ENCODE assay signal across 27 cellular contexts in the genomic region with DNA sequence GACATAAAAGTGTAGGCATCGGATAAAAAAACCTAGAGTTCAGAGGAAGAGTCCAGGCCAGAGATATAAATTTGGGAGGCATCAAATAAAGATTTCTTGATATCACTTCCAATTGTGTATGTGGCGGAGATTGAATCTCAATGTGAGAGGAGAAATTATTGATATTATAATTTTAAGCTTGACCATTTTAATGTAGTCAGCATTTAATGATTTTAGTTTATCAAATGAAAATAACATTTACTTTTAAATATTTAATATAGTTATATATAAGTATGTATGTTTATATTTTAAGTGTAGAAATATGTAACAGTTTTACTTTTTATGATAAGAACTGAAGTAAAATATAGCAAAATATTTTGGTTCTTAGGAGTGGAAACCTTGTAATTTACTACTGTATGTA.
"Had no signal": no experiment of that assay in that cellular context is flagged by ENCODE, and none has a peak within 500 bp of the region (broad histone marks: within the 10 kb centered on the region; RNA-seq: fewer than 3 reads in every experiment).

No MANE protein-coding gene starts in this region.

- H3K9me3 ChIP-seq: ascending aorta, body of pancreas, MG63, Peyer's patch, SJSA1 had no signal

- H3K4me3 Mint-ChIP-seq: activated CD4-positive, alpha-beta T cell treated with anti-CD3 and anti-CD28 coated beads, Interleukin-2, amount 10 ng/mL, durations not matched to agents 24 days and 14 days; activated CD8-positive, alpha-beta memory T cell treated with anti-CD3 and anti-CD28 coated beads, Interleukin-2, amount 10 ng/mL, durations not matched to agents 7 days and 5 days; activated naive CD8-positive, alpha-beta T cell treated with anti-CD3 and anti-CD28 coated beads, Interleukin-2, amount 50 U/mL, for 24 hours; activated T-cell treated with anti-CD3 and anti-CD28 coated beads, Interleukin-2, amount 50 U/mL, for 4 hours; WTC11 had no signal

- DNase-seq: activated CD4-positive, alpha-beta T cell treated with anti-CD3 and anti-CD28 coated beads for 1 hour; activated CD4-positive, alpha-beta T cell treated with anti-CD3 and anti-CD28 coated beads, Interleukin-2, amount 10 ng/mL, durations not matched to agents 24 days and 14 days; activated CD4-positive, alpha-beta T cell treated with anti-CD3 and anti-CD28 coated beads, Interleukin-2, amount 50 U/mL, for 48 hours; activated CD8-positive, alpha-beta memory T cell treated with anti-CD3 and anti-CD28 coated beads, Interleukin-2, amount 10 ng/mL, durations not matched to agents 7 days and 5 days; activated effector memory CD4-positive, alpha-beta T cell treated with anti-CD3 and anti-CD28 coated beads, Interleukin-2, amount 50 U/mL, for 16 hours; activated naive CD4-positive, alpha-beta T cell treated with Interleukin-2 at 50 U/mL for 16 hours; activated naive CD8-positive, alpha-beta T cell treated with anti-CD3 and anti-CD28 coated beads, Interleukin-2, amount 50 U/mL, for 24 hours; activated T-cell treated with anti-CD3 and anti-CD28 coated beads, Interleukin-2, amount 50 U/mL, for 4 hours; amniotic stem cell; body of pancreas; MG63; MV-4-11; NCI-H1092 treated with DMSO at 0.1 percent for 48 hours; NCI-H1417 treated with DMSO at 0.1 percent for 48 hours; NCI-H1694; NCI-H2029 treated with DMSO at 0.1 percent for 48 hours; NCI-H510A treated with DMSO at 0.1 percent for 48 hours; NCI-H69; Peyer's patch; SHP77; SW 1271 had no signal

- H3K27ac Mint-ChIP-seq: activated CD4-positive, alpha-beta T cell treated with anti-CD3 and anti-CD28 coated beads, Interleukin-2, amount 10 ng/mL, durations not matched to agents 24 days and 14 days; activated CD8-positive, alpha-beta memory T cell treated with anti-CD3 and anti-CD28 coated beads, Interleukin-2, amount 10 ng/mL, durations not matched to agents 7 days and 5 days; activated naive CD4-positive, alpha-beta T cell treated with anti-CD3 and anti-CD28 coated beads, Interleukin-2, amount 50 U/mL, for 72 hours; activated naive CD8-positive, alpha-beta T cell treated with anti-CD3 and anti-CD28 coated beads, Interleukin-2, amount 50 U/mL, for 24 hours; WTC11 had no signal

- ATAC-seq: activated CD8-positive, alpha-beta memory T cell treated with anti-CD3 and anti-CD28 coated beads, Interleukin-2, amount 10 ng/mL, durations not matched to agents 7 days and 5 days; activated naive CD4-positive, alpha-beta T cell treated with anti-CD3 and anti-CD28 coated beads, Interleukin-2, amount 50 U/mL, for 72 hours; activated naive CD8-positive, alpha-beta T cell treated with anti-CD3 and anti-CD28 coated beads, Interleukin-2, amount 50 U/mL, for 24 hours; activated T-cell treated with anti-CD3 and anti-CD28 coated beads, Interleukin-2, amount 50 U/mL, for 4 hours; body of pancreas; SK-N-SH treated with all-trans-retinoic acid at 6 μM for 48 hours; WTC11 had no signal

- H3K4me1 Mint-ChIP-seq: activated CD8-positive, alpha-beta memory T cell treated with anti-CD3 and anti-CD28 coated beads, Interleukin-2, amount 10 ng/mL, durations not matched to agents 7 days and 5 days had no signal

- FAIRE-seq: bronchial epithelial cell had no signal

- H3K9me3 Mint-ChIP-seq: activated CD4-positive, alpha-beta T cell treated with anti-CD3 and anti-CD28 coated beads, Interleukin-2, amount 10 ng/mL, durations not matched to agents 24 days and 14 days; activated naive CD4-positive, alpha-beta T cell treated with anti-CD3 and anti-CD28 coated beads, Interleukin-2, amount 50 U/mL, for 72 hours; activated naive CD8-positive, alpha-beta T cell treated with anti-CD3 and anti-CD28 coated beads, Interleukin-2, amount 50 U/mL, for 24 hours; activated T-cell treated with anti-CD3 and anti-CD28 coated beads, Interleukin-2, amount 50 U/mL, for 4 hours had no signal

- H3K4me1 ChIP-seq: ascending aorta, body of pancreas, Peyer's patch, SJSA1 had no signal

- H3K4me3 ChIP-seq: ascending aorta, body of pancreas, MG63, Peyer's patch, SJSA1 had no signal

- H3K27me3 ChIP-seq: ascending aorta, body of pancreas, MG63, Peyer's patch had no signal

- H3K27me3 Mint-ChIP-seq: activated CD4-positive, alpha-beta T cell treated with anti-CD3 and anti-CD28 coated beads, Interleukin-2, amount 10 ng/mL, durations not matched to agents 24 days and 14 days; activated CD8-positive, alpha-beta memory T cell treated with anti-CD3 and anti-CD28 coated beads, Interleukin-2, amount 10 ng/mL, durations not matched to agents 7 days and 5 days; activated naive CD8-positive, alpha-beta T cell treated with anti-CD3 and anti-CD28 coated beads, Interleukin-2, amount 50 U/mL, for 24 hours had no signal

- H3K27ac ChIP-seq: ascending aorta, body of pancreas, Peyer's patch, SJSA1 had no signal
